ENCODE assay signal across 34 cellular contexts in the genomic region with DNA sequence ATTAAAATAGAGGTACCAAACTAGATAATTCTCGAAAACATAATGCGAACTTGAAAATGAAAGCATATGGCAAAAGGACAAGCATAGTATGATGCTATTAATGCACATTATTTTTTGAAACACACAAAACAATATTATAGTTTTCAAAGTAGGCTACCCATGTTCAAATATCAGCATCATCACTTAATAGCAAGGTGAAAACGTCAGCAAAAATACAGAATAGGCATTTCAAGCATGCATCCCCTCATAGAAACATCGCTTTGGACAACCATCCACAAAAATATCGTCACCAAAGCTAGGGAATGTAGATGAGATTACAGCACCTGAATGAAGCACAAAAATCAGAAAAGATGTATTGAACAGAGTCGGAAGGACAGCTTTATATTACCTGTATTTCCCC.
"Had no signal": no experiment of that assay in that cellular context is flagged by ENCODE, and none has a peak within 500 bp of the region (broad histone marks: within the 10 kb centered on the region; RNA-seq: fewer than 3 reads in every experiment).

No MANE protein-coding gene starts in this region.

- H3K27me3 ChIP-seq: adrenal gland, ascending aorta, body of pancreas, brain microvascular endothelial cell, breast epithelium, cardiac muscle cell had no signal

- H3K36me3 ChIP-seq: adrenal gland, ascending aorta, brain microvascular endothelial cell, breast epithelium, cardiac muscle cell had no signal

- H3K27ac ChIP-seq: adrenal gland, ascending aorta, body of pancreas, brain microvascular endothelial cell, breast epithelium, cardiac muscle cell had no signal

- H3K4me3 ChIP-seq: adrenal gland, ascending aorta, body of pancreas, breast epithelium, cardiac muscle cell had no signal

- ATAC-seq: activated naive CD4-positive, alpha-beta T cell treated with anti-CD3 and anti-CD28 coated beads, Interleukin-2, amount 50 U/mL, for 72 hours; activated naive CD8-positive, alpha-beta T cell treated with anti-CD3 and anti-CD28 coated beads, Interleukin-2, amount 50 U/mL, for 24 hours; activated T-cell treated with anti-CD3 and anti-CD28 coated beads, Interleukin-2, amount 50 U/mL, for 4 hours; activated T-cell treated with anti-CD3 and anti-CD28 coated beads, Interleukin-2, amount 50 U/mL, for 72 hours; activated T-helper 17 cell treated with anti-CD3 and anti-CD28 coated beads, Interleukin-2, amount 50 U/mL, for 72 hours; body of pancreas had no signal

- H3K4me1 ChIP-seq: adrenal gland, ascending aorta, body of pancreas, breast epithelium had no signal

- DNase-seq: activated effector memory CD4-positive, alpha-beta T cell treated with anti-CD3 and anti-CD28 coated beads, Interleukin-2, amount 50 U/mL, for 16 hours; activated effector memory CD4-positive, alpha-beta T cell treated with Interleukin-2 at 50 U/mL for 16 hours; activated gamma-delta T cell; activated gamma-delta T cell treated with Interleukin-2 at 50 U/mL for 16 hours; activated naive CD4-positive, alpha-beta T cell; activated naive CD4-positive, alpha-beta T cell treated with anti-CD3 and anti-CD28 coated beads for 36 hours; activated naive CD4-positive, alpha-beta T cell treated with anti-CD3 and anti-CD28 coated beads, Interleukin-2, amount 10 ng/mL, durations not matched to agents 7 days and 5 days; activated naive CD4-positive, alpha-beta T cell treated with anti-CD3 and anti-CD28 coated beads, Interleukin-2, amount 50 U/mL, for 16 hours; activated naive CD4-positive, alpha-beta T cell treated with Interleukin-2 at 50 U/mL for 16 hours; activated naive CD8-positive, alpha-beta T cell treated with anti-CD3 and anti-CD28 coated beads for 36 hours; activated naive CD8-positive, alpha-beta T cell treated with anti-CD3 and anti-CD28 coated beads, Interleukin-2, amount 10 ng/mL, durations not matched to agents 7 days and 5 days; activated naive CD8-positive, alpha-beta T cell treated with anti-CD3 and anti-CD28 coated beads, Interleukin-2, amount 50 U/mL, for 24 hours; activated T-cell treated with anti-CD3 and anti-CD28 coated beads, Interleukin-2, amount 50 U/mL, for 1 hour; activated T-cell treated with anti-CD3 and anti-CD28 coated beads, Interleukin-2, amount 50 U/mL, for 24 hours; activated T-cell treated with anti-CD3 and anti-CD28 coated beads, Interleukin-2, amount 50 U/mL, for 4 hours; activated T-cell treated with anti-CD3 and anti-CD28 coated beads, Interleukin-2, amount 50 U/mL, for 48 hours; activated T-cell treated with anti-CD3 and anti-CD28 coated beads, Interleukin-2, amount 50 U/mL, for 72 hours; adrenal gland; amniotic stem cell; amygdala; anterior cingulate cortex; aorta; body of pancreas; brain microvascular endothelial cell; caudate nucleus; central memory CD4-positive, alpha-beta T cell; cerebellar nuclear complex had no signal

- FAIRE-seq: astrocyte, bronchial epithelial cell had no signal

- H3K9me3 ChIP-seq: ascending aorta had no signal
